In genomic region chr16:31508706-31509523, GRCh38 we compare ENCODE assay signal across 8 cellular contexts. TPM values are rescaled to one million over a fixed set of nuclear protein-coding genes. Genes with fewer than 3 reads are reported as not detected.
DNase-seq lines count a peak whose midpoint lies in the region; TF ChIP-seq lines count a peak whose summit lies in the region.

No MANE protein-coding gene starts in this region.

- peaks cover 14% of the 10 kb centered on the region for H3K36me3 Mint-ChIP-seq in activated CD4-positive, alpha-beta T cell treated with anti-CD3 and anti-CD28 coated beads, Interleukin-2, amount 10 ng/mL, durations not matched to agents 7 days and 5 days (ENCODE audit: low read depth)
- no peaks in the 10 kb centered on the region for H3K36me3 Mint-ChIP-seq in neural progenitor cell

- H3K9me3 Mint-ChIP-seq in activated CD4-positive, alpha-beta T cell treated with anti-CD3 and anti-CD28 coated beads, Interleukin-2, amount 10 ng/mL, durations not matched to agents 7 days and 5 days: peaks cover 4% of the 10 kb centered on the region
- H3K9me3 Mint-ChIP-seq in neural progenitor cell: no peaks in the 10 kb centered on the region

- 35 to 37% methylated on average over 11 of the region's 11 CpGs for WGBS in esophagus squamous epithelium, 2 donors

- H3K27ac Mint-ChIP-seq in activated CD4-positive, alpha-beta T cell treated with anti-CD3 and anti-CD28 coated beads, Interleukin-2, amount 10 ng/mL, durations not matched to agents 7 days and 5 days: peak overlapping the region; percentile 98
- peak overlapping the region; percentile 96 for H3K27ac Mint-ChIP-seq in neural progenitor cell

- CTCF ChIA-PET in activated CD4-positive, alpha-beta T cell treated with anti-CD3 and anti-CD28 coated beads, Interleukin-2, amount 10 ng/mL, durations not matched to agents 7 days and 5 days (lab: Charles Lee): interaction anchor here (0.7 kb wide), 1 partner anchor 21 kb away, joined by 3 read pairs; no protein-coding TSS in a partner anchor

- DNase-seq in activated CD4-positive, alpha-beta T cell treated with anti-CD3 and anti-CD28 coated beads, Interleukin-2, amount 10 ng/mL, durations not matched to agents 7 days and 5 days: no peak
- no peak for DNase-seq in activated CD4-positive, alpha-beta T cell treated with anti-CD3 and anti-CD28 coated beads, Interleukin-2, amount 50 U/mL, for 48 hours
- DNase-seq in esophagus squamous epithelium (lab: John Stamatoyannopoulos, UW) (no peak), neural progenitor cell (ENCODE audit: low spot score) (no peak), NCI-H82 (lab: John Stamatoyannopoulos, UW) (no peak), NCI-H1417 (lab: John Stamatoyannopoulos, UW) (no peak)
- DNase-seq in NK-92 treated with Interleukin-12 subunit alpha and Interleukin-12 subunit beta, amount 100 ng/mL, for 24 hours (lab: John Stamatoyannopoulos, UW): no peak

- H3K9ac ChIP-seq in SU-DHL-6 (ENCODE audit: low read length): peak overlapping the region; percentile 84
- peak overlapping the region; percentile 81 for H3K9ac ChIP-seq in neural progenitor cell

- H3K4me1 Mint-ChIP-seq in activated CD4-positive, alpha-beta T cell treated with anti-CD3 and anti-CD28 coated beads, Interleukin-2, amount 10 ng/mL, durations not matched to agents 7 days and 5 days: peaks cover 48% of the 10 kb centered on the region
- H3K4me1 Mint-ChIP-seq in neural progenitor cell: peaks cover 22% of the 10 kb centered on the region

- POLR2A ChIA-PET in activated CD4-positive, alpha-beta T cell treated with anti-CD3 and anti-CD28 coated beads, Interleukin-2, amount 10 ng/mL, durations not matched to agents 7 days and 5 days (lab: Charles Lee): no interaction called here

- peak overlapping the region; percentile 93 for H3K4me3 ChIP-seq in SU-DHL-6 (ENCODE audit: insufficient read depth, low read length, poor library complexity, severe bottlenecking)
- peak overlapping the region; percentile 73 to 99 (median 94) for H3K4me3 ChIP-seq in esophagus squamous epithelium
- H3K4me3 ChIP-seq in neural progenitor cell: peak overlapping the region; percentile 96

- no peaks in the 10 kb centered on the region for H3K9me3 ChIP-seq in SU-DHL-6 (ENCODE audit: insufficient read depth, low read length)
- H3K9me3 ChIP-seq in esophagus squamous epithelium: no peaks in the 10 kb centered on the region
- no peaks in the 10 kb centered on the region for H3K9me3 ChIP-seq in neural progenitor cell (ENCODE audit: low read depth)

- H3K27me3 Mint-ChIP-seq in activated CD4-positive, alpha-beta T cell treated with anti-CD3 and anti-CD28 coated beads, Interleukin-2, amount 10 ng/mL, durations not matched to agents 7 days and 5 days: no peaks in the 10 kb centered on the region
- peaks cover 8% of the 10 kb centered on the region for H3K27me3 Mint-ChIP-seq in neural progenitor cell (ENCODE audit: insufficient read depth, low read depth)

- H3K36me3 ChIP-seq in SU-DHL-6 (ENCODE audit: low read length) (no peaks in the 10 kb centered on the region), esophagus squamous epithelium (peaks cover 0 to 25% (median 0%) of the 10 kb centered on the region in 3 donors), neural progenitor cell (no peaks in the 10 kb centered on the region)

- no peaks in the 10 kb centered on the region for H3K9me2 ChIP-seq in SU-DHL-6 (replicated peaks; ENCODE audit: insufficient read depth, low read length)

- H4K20me1 ChIP-seq in SU-DHL-6 (ENCODE audit: low read depth, low read length) (no peaks in the 10 kb centered on the region), neural progenitor cell (ENCODE audit: low read depth) (no peaks in the 10 kb centered on the region)

- TF ChIP-seq POLR2A in esophagus squamous epithelium (IDR thresholded peaks at IDR 0.05): no peak

- intact Hi-C loops in esophagus squamous epithelium (cut with DNase I): no loop called here

- H2AFZ ChIP-seq in SU-DHL-6 (ENCODE audit: low read depth, low read length, severe bottlenecking) (peak overlapping the region; percentile 98), neural progenitor cell (replicated peaks) (peak overlapping the region; percentile 71)

- peak overlapping the region; percentile 94 for H3K4me3 Mint-ChIP-seq in activated CD4-positive, alpha-beta T cell treated with anti-CD3 and anti-CD28 coated beads, Interleukin-2, amount 10 ng/mL, durations not matched to agents 7 days and 5 days
- peak overlapping the region; percentile 94 for H3K4me3 Mint-ChIP-seq in neural progenitor cell

- peak overlapping the region; percentile 55 for H3K27ac ChIP-seq in SU-DHL-6 (ENCODE audit: low read depth, low read length)
- H3K27ac ChIP-seq in esophagus squamous epithelium: peak overlapping the region; percentile 91 to 97 (median 94)
- peak overlapping the region; percentile 48 for H3K27ac ChIP-seq in neural progenitor cell

- TF ChIP-seq CTCF in SU-DHL-6 (IDR thresholded peaks at IDR 0.05; ENCODE audit: insufficient read depth, low read length, poor library complexity, severe bottlenecking): no peak
- no peak for TF ChIP-seq CTCF in esophagus squamous epithelium (IDR thresholded peaks at IDR 0.05)
- TF ChIP-seq CTCF in neural progenitor cell (IDR thresholded peaks at IDR 0.05): no peak

- H3K4me2 ChIP-seq in SU-DHL-6 (ENCODE audit: low read depth, low read length, poor library complexity, severe bottlenecking) (peak overlapping the region; percentile 81), neural progenitor cell (peak overlapping the region; percentile 98)

- no peaks in the 10 kb centered on the region for H3K27me3 ChIP-seq in SU-DHL-6 (ENCODE audit: low read length)
- H3K27me3 ChIP-seq in esophagus squamous epithelium: no peaks in the 10 kb centered on the region
- no peaks in the 10 kb centered on the region for H3K27me3 ChIP-seq in neural progenitor cell

- H3K79me2 ChIP-seq in SU-DHL-6 (ENCODE audit: insufficient read depth, low read length): peaks cover 11% of the 10 kb centered on the region; the same call in 1 of the 2 replicates
- H3K79me2 ChIP-seq in neural progenitor cell (ENCODE audit: low read depth): peaks cover 15% of the 10 kb centered on the region

- H3F3A ChIP-seq in SU-DHL-6 (ENCODE audit: insufficient read depth): no peaks in the 10 kb centered on the region
- H3F3A ChIP-seq in neural progenitor cell (ENCODE audit: low read depth): no peaks in the 10 kb centered on the region

- H3K4me1 ChIP-seq in esophagus squamous epithelium: peaks cover 14 to 38% (median 25%) of the 10 kb centered on the region in 3 donors
- peaks cover 13% of the 10 kb centered on the region for H3K4me1 ChIP-seq in neural progenitor cell

RNA-seq across cellular contexts. Expression of gene RUSF1, which starts 0.7 kb away (rescaled TPM):
- 10 to 100 TPM; 39.5 to 43.7 TPM for total RNA-seq in activated CD4-positive, alpha-beta T cell treated with anti-CD3 and anti-CD28 coated beads, Interleukin-2, amount 10 ng/mL, durations not matched to agents 7 days and 5 days
- total RNA-seq in esophagus squamous epithelium (10 to 100 TPM; 33.7 to 52.3 (median 39.1) TPM), neural progenitor cell (ENCODE audit: low replicate concordance) (11.5 and 54.9 TPM in 2 replicates)

RNA-seq across cellular contexts. Expression of gene AHSP, which starts 18.8 kb away (rescaled TPM):
- not detected for total RNA-seq in activated CD4-positive, alpha-beta T cell treated with anti-CD3 and anti-CD28 coated beads, Interleukin-2, amount 10 ng/mL, durations not matched to agents 7 days and 5 days
- total RNA-seq in esophagus squamous epithelium: not detected
- not detected in 2 replicates for total RNA-seq in neural progenitor cell (ENCODE audit: low replicate concordance)

RNA-seq across cellular contexts. Expression of gene SLC5A2, which starts 26.0 kb away (rescaled TPM):
- under 1 TPM in 1 of 2 experiments, not detected in 1; 0.52 TPM for total RNA-seq in activated CD4-positive, alpha-beta T cell treated with anti-CD3 and anti-CD28 coated beads, Interleukin-2, amount 10 ng/mL, durations not matched to agents 7 days and 5 days
- not detected for total RNA-seq in esophagus squamous epithelium
- not detected in 2 replicates for total RNA-seq in neural progenitor cell (ENCODE audit: low replicate concordance)

RNA-seq across cellular contexts. Expression of gene TGFB1I1, which starts 37.0 kb away (rescaled TPM):
- under 1 TPM; 0.20 to 0.48 TPM for total RNA-seq in activated CD4-positive, alpha-beta T cell treated with anti-CD3 and anti-CD28 coated beads, Interleukin-2, amount 10 ng/mL, durations not matched to agents 7 days and 5 days
- total RNA-seq in esophagus squamous epithelium (10 to 100 TPM in 2 of 4 donors, 1 to 10 TPM in 2; 7.5 to 70.6 (median 11.1) TPM), neural progenitor cell (ENCODE audit: low replicate concordance) (0.09 TPM in 1 of 2 replicates, not detected in the other)

RNA-seq across cellular contexts. Expression of gene ARMC5, which starts 49.6 kb away (rescaled TPM):
- total RNA-seq in activated CD4-positive, alpha-beta T cell treated with anti-CD3 and anti-CD28 coated beads, Interleukin-2, amount 10 ng/mL, durations not matched to agents 7 days and 5 days: 10 to 100 TPM; 11.4 to 12.3 TPM
- 10 to 100 TPM in 1 of 4 donors, 1 to 10 TPM in 3; 5.9 to 14.8 (median 9.7) TPM for total RNA-seq in esophagus squamous epithelium
- total RNA-seq in neural progenitor cell (ENCODE audit: low replicate concordance): 5.4 and 7.6 TPM in 2 replicates
